8 cellular contexts compared by ENCODE assay signal in the genomic region with DNA sequence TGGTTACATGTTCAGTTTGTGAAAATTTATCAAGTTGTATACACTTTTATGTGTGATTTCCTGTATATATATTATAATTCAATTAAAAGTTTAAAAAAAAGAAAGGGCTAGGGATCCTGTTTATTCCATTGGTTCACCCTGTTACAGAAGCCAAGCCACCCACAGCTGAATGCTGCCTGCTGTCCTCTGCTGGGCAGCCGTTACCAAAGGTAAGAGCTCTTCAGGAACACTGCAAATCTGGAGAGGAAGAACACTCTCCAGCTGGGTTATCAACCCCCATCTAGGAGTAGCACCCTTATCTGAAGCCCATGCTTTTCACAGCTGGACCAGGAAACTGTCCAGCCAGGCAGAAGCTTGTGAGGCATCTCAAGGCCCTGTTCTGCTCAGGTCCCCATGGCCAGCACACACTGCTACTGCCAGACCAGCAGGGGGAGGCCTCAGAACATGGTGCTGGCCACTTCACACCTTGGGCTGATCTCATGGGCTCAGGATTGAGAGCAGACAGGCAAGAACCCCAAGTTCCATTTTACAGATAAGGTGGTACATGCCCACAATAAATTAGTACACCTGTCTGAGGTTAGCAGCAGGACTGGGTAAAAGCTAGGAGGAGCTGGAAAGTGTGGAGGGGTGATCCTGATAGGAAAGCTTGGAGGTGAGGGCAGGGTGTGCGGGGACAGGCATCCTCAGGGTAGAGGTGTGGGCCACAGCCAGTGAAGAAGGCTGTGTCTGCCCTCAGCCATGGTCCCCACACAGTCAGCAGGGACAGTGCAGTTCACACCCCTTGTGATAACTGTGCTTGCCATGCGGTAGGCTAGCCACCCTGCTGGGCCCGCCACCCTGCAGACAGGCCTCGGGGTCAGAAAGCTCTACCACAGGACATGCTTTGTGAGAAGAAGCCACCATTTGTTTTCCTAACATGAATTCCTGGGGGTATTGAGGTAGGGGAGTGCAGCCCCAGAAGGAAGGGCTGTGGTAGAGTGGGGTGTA.
DNase-seq lines count a peak whose midpoint lies in the region; ATAC-seq, FAIRE-seq and TF ChIP-seq lines count a peak whose summit lies in the region.

No MANE protein-coding gene starts in this region.

- no peak for FAIRE-seq in D721Med (lab: Jason Lieb, UNC)

- TF ChIP-seq CTCF in D721Med (IDR thresholded peaks at IDR 0.05; ENCODE audit: insufficient read depth, missing control alignments) = peak; percentile 16

- peak; percentile 57 for DNase-seq in D721Med (ENCODE audit: insufficient read length, low spot score)
- DNase-seq in HuH-7.5 (ENCODE audit: low spot score) = peak; percentile 71
- peak; percentile 42 to 79 for DNase-seq in SW 1271 (lab: John Stamatoyannopoulos, UW)
- peak; percentile 76 for DNase-seq in astrocyte of the hippocampus (ENCODE audit: low read depth, low spot score)
- DNase-seq in iris pigment epithelial cell (ENCODE audit: low read depth) = peak; percentile 81
- peak; percentile 12 to 16 for DNase-seq in stimulated activated CD4-positive, alpha-beta T cell treated with anti-CD3 and anti-CD28 coated beads, Interleukin-4, amount 100 ng/mL, for 48 hours (ENCODE audit: low read depth in 2 of 2)
- DNase-seq in NK-92 (lab: John Stamatoyannopoulos, UW; ENCODE audit: unreplicated experiment) = no peak

- ATAC-seq in GM21528 (IDR thresholded peaks at IDR 0.05; ENCODE audit: low FRiP score, unreplicated experiment) = no peak
